ENCODE assay signal across 1 cellular context in the genomic region with DNA sequence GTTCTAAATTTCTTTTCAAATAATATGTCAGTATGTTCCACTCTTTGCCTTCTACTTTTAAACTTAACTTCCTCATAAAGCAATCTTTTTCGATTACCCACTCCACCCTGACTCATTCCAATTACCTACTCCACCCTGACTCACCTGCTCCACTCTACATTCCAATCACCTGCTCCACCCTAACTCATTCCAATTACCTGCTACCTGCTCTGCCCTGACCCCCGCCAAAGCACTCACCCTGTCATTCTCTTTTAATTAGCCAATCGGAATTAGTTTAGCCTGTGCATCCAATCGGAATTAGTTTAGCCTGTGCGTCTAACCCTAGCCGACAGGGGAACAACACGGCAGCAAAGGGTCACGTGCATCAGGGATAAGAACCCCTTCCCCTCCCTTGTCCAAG.
TF ChIP-seq lines count a peak whose summit lies in the region.

No MANE protein-coding gene starts in this region.

TF ChIP-seq in HepG2, 621 proteins besides CTCF, POLR2A, EP300 and RAD21 (continued from another document):
- TF ChIP-seq, protein P1, sequence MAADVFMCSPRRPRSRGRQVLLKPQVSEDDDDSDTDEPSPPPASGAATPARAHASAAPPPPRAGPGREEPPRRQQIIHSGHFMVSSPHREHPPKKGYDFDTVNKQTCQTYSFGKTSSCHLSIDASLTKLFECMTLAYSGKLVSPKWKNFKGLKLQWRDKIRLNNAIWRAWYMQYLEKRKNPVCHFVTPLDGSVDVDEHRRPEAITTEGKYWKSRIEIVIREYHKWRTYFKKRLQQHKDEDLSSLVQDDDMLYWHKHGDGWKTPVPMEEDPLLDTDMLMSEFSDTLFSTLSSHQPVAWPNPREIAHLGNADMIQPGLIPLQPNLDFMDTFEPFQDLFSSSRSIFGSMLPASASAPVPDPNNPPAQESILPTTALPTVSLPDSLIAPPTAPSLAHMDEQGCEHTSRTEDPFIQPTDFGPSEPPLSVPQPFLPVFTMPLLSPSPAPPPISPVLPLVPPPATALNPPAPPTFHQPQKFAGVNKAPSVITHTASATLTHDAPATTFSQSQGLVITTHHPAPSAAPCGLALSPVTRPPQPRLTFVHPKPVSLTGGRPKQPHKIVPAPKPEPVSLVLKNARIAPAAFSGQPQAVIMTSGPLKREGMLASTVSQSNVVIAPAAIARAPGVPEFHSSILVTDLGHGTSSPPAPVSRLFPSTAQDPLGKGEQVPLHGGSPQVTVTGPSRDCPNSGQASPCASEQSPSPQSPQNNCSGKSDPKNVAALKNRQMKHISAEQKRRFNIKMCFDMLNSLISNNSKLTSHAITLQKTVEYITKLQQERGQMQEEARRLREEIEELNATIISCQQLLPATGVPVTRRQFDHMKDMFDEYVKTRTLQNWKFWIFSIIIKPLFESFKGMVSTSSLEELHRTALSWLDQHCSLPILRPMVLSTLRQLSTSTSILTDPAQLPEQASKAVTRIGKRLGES (CRISPR knock-in tag; IDR thresholded peaks at IDR 0.05; ENCODE audit: borderline replicate concordance) = 0 out of 2 replicates have a peak, but pooled peaks have one; percentile 8
